8 cellular contexts compared by ENCODE assay signal in the genomic region with DNA sequence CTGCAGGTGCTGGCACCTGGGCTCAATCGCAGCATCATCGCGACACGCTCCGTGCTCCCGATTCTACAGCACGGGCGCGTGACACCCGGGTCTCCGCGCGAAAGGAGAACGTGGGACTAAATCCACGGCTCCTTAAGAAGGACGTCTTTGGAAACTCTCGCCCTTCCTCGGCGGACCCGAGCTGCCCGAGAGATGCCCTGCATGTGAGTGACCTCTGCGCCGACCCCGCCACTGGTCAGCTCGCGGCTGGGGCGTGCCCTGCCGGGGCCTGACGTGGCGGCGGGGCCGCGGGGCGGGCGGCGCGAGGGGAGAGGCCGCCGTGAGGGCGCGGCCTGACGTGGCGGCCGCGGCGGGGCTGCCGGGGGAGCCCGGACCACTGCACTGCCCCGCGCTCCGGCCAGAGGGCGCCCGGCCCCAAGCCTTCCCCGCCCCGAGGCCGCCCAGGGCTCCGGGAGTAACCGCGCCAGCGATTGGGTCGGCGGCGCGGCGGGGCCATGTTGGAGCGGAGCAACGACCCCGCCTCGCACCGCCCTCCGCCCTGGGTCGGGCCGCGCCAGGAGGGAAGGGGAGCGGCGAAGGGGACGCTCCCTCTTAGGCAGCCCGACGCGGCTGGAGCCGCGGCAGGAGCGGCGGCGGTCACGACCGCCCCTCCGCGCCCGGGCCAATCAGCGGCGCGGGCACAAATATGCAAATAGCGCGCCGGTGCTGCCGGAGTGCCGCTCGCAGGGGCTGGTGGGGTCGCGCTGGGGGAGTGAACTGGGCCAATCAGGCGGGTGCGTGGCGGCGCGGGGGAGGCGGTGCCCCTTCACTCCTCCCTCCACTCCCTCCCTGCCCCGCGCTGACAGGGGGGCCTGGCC.
A peak's percentile ranks its signal among the peaks of the same experiment; 100 is the strongest.
DNase-seq lines count a peak whose midpoint lies in the region; ATAC-seq and TF ChIP-seq lines count a peak whose summit lies in the region.

No MANE protein-coding gene starts in this region.

- H3K36me3 ChIP-seq in SU-DHL-6 (ENCODE audit: low read length) (no peaks in the 10 kb centered on the region), adipocyte (ENCODE audit: control insufficient read depth, insufficient read depth, low read length, severe bottlenecking) (peaks cover 5% of the 10 kb centered on the region), heart right ventricle (peaks cover 0 to 5% (median 0%) of the 10 kb centered on the region in 9 donors), upper lobe of left lung (no peaks in the 10 kb centered on the region)

- H3K79me2 ChIP-seq in SU-DHL-6 (ENCODE audit: insufficient read depth, low read length), result peaks cover 26% of the 10 kb centered on the region; the same call in 1 of the 2 replicates

- peak; percentile 86 for ATAC-seq in HG02798 (IDR thresholded peaks at IDR 0.05; ENCODE audit: poor library complexity, unreplicated experiment)
- ATAC-seq in heart right ventricle, result peak; percentile 92 to 97 (median 95)
- ATAC-seq in upper lobe of left lung (ENCODE audit: low FRiP score in 2 of 2), result peak; percentile 95 to 97

- peaks cover 37% of the 10 kb centered on the region for H3K4me1 ChIP-seq in adipocyte (ENCODE audit: control insufficient read depth, insufficient read depth, low read length)
- H3K4me1 ChIP-seq in heart right ventricle, result peaks cover 0 to 54% (median 36%) of the 10 kb centered on the region in 9 donors
- H3K4me1 ChIP-seq in upper lobe of left lung, result peaks cover 11 to 29% (median 15%) of the 10 kb centered on the region in 4 donors

- H3K9me3 ChIP-seq in SU-DHL-6 (ENCODE audit: insufficient read depth, low read length), result no peaks in the 10 kb centered on the region
- no peaks in the 10 kb centered on the region for H3K9me3 ChIP-seq in adipocyte (ENCODE audit: control insufficient read depth, low read length)
- H3K9me3 ChIP-seq in heart right ventricle, result no peaks in the 10 kb centered on the region
- no peaks in the 10 kb centered on the region for H3K9me3 ChIP-seq in upper lobe of left lung

- peaks cover 3% of the 10 kb centered on the region; the same call in 1 of the 2 replicates for H4K20me1 ChIP-seq in SU-DHL-6 (ENCODE audit: low read depth, low read length)

- TF ChIP-seq CTCF in GM12875 (IDR thresholded peaks at IDR 0.05; ENCODE audit: borderline replicate concordance, insufficient read depth, low read depth, low read length), result peak; percentile 78
- TF ChIP-seq CTCF in SU-DHL-6 (IDR thresholded peaks at IDR 0.05; ENCODE audit: insufficient read depth, low read length, poor library complexity, severe bottlenecking), result no peak
- TF ChIP-seq CTCF in heart right ventricle (IDR thresholded peaks at IDR 0.05), result peak; percentile 49 to 87 (median 72)
- peak; percentile 91 to 100 (median 99) for TF ChIP-seq CTCF in upper lobe of left lung (IDR thresholded peaks at IDR 0.05)

- H3K9me2 ChIP-seq in SU-DHL-6 (replicated peaks; ENCODE audit: insufficient read depth, low read length), result no peaks in the 10 kb centered on the region

- TF ChIP-seq POLR2A in upper lobe of left lung (IDR thresholded peaks at IDR 0.05), result peak in 3 of 4 donors; percentile 30 to 77 (median 69)

- H3K4me2 ChIP-seq in SU-DHL-6 (ENCODE audit: low read depth, low read length, poor library complexity, severe bottlenecking), result peak overlapping the region; percentile 70

- WGBS in heart right ventricle, 2 donors, result 0 to 1% methylated on average over 96 to 109 of the region's 109 CpGs
- WGBS in upper lobe of left lung, 2 donors, result 0% methylated on average over 33 to 55 of the region's 109 CpGs

- DNase-seq in NCI-H1417 (lab: John Stamatoyannopoulos, UW), result peak; percentile 86 to 100 (median 97)
- DNase-seq in adipocyte (ENCODE audit: low read depth), result peak; percentile 98
- peak; percentile 97 to 98 for DNase-seq in heart right ventricle
- peak; percentile 87 to 99 (median 95) for DNase-seq in posterior cingulate gyrus
- DNase-seq in upper lobe of left lung, result peak; percentile 98 to 99

- H2AFZ ChIP-seq in SU-DHL-6 (ENCODE audit: low read depth, low read length, severe bottlenecking), result peak overlapping the region; percentile 92

- H3K9ac ChIP-seq in SU-DHL-6 (ENCODE audit: low read length) (peak overlapping the region; percentile 87), adipocyte (ENCODE audit: low read length) (peak overlapping the region; percentile 94)

- H3K27me3 ChIP-seq in SU-DHL-6 (ENCODE audit: low read length), result no peaks in the 10 kb centered on the region
- no peaks in the 10 kb centered on the region for H3K27me3 ChIP-seq in adipocyte (replicated peaks; ENCODE audit: control insufficient read depth, insufficient read depth, low read length)
- no peaks in the 10 kb centered on the region for H3K27me3 ChIP-seq in heart right ventricle
- H3K27me3 ChIP-seq in upper lobe of left lung, result no peaks in the 10 kb centered on the region

- H3K4me3 ChIP-seq in GM12875 (ENCODE audit: low read depth, low read length) (peak overlapping the region; percentile 91), SU-DHL-6 (ENCODE audit: insufficient read depth, low read length, poor library complexity, severe bottlenecking) (peak overlapping the region; percentile 96), adipocyte (ENCODE audit: low read length) (peak overlapping the region; percentile 88), heart right ventricle (peak overlapping the region; percentile 68 to 94 (median 84)), upper lobe of left lung (peak overlapping the region; percentile 73 to 98 (median 92))

- intact Hi-C loops in heart right ventricle (cut with DNase I), result loop anchor here in 9 of 10 donors (1.0 to 10.0 kb wide), 14 partner anchors 31 to 152 kb away; partner anchors contain the start of genes CHD9 (in 4 of the 9) and CHD9NB (in 2 of the 9)
- intact Hi-C loops in posterior cingulate gyrus (cut with DNase I), result loop anchor here (1.0 to 2.0 kb wide), 4 partner anchors 40 to 152 kb away; no protein-coding TSS in a partner anchor

- peak in 1 of 4 donors; percentile 0 for TF ChIP-seq EP300 in upper lobe of left lung (IDR thresholded peaks at IDR 0.05)

- peaks cover 24% of the 10 kb centered on the region for H3F3A ChIP-seq in SU-DHL-6 (ENCODE audit: insufficient read depth)

- H3K27ac ChIP-seq in SU-DHL-6 (ENCODE audit: low read depth, low read length) (peak overlapping the region; percentile 80), heart right ventricle (peak overlapping the region; percentile 89 to 99 (median 96)), upper lobe of left lung (peak overlapping the region; percentile 95 to 96 (median 95))

Comparison
In these comparisons a context has a peak if more than half of its experiments do, and no peak if none do; other contexts are left out.
1. Peak in every context shown above with its lines: DNase-seq, ATAC-seq, H3K4me3 ChIP-seq and H3K27ac ChIP-seq.